In genomic region chr5:74288038-74288437, GRCh38 we compare ENCODE assay signal across 1 cellular context.
TF ChIP-seq lines count a peak whose summit lies in the region.

No MANE protein-coding gene starts in this region.

TF ChIP-seq in HepG2, 621 proteins besides CTCF, POLR2A, EP300 and RAD21 (continued from another document):
- TF ChIP-seq, protein P1, sequence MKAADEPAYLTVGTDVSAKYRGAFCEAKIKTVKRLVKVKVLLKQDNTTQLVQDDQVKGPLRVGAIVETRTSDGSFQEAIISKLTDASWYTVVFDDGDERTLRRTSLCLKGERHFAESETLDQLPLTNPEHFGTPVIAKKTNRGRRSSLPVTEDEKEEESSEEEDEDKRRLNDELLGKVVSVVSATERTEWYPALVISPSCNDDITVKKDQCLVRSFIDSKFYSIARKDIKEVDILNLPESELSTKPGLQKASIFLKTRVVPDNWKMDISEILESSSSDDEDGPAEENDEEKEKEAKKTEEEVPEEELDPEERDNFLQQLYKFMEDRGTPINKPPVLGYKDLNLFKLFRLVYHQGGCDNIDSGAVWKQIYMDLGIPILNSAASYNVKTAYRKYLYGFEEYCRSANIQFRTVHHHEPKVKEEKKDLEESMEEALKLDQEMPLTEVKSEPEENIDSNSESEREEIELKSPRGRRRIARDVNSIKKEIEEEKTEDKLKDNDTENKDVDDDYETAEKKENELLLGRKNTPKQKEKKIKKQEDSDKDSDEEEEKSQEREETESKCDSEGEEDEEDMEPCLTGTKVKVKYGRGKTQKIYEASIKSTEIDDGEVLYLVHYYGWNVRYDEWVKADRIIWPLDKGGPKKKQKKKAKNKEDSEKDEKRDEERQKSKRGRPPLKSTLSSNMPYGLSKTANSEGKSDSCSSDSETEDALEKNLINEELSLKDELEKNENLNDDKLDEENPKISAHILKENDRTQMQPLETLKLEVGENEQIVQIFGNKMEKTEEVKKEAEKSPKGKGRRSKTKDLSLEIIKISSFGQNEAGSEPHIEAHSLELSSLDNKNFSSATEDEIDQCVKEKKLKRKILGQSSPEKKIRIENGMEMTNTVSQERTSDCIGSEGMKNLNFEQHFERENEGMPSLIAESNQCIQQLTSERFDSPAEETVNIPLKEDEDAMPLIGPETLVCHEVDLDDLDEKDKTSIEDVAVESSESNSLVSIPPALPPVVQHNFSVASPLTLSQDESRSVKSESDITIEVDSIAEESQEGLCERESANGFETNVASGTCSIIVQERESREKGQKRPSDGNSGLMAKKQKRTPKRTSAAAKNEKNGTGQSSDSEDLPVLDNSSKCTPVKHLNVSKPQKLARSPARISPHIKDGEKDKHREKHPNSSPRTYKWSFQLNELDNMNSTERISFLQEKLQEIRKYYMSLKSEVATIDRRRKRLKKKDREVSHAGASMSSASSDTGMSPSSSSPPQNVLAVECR (CRISPR knock-in tag; IDR thresholded peaks at IDR 0.05; ENCODE audit: borderline replicate concordance), result no peak
- TF ChIP-seq ZFP36L2 (CRISPR knock-in tag; IDR thresholded peaks at IDR 0.05) (no peak), ZFP41 (CRISPR knock-in tag; IDR thresholded peaks at IDR 0.05; ENCODE audit: borderline replicate concordance) (no peak), SRF (IDR thresholded peaks at IDR 0.05; ENCODE audit: low read depth, low read length) (no peak), ZBTB7B (CRISPR knock-in tag; IDR thresholded peaks at IDR 0.05) (no peak), RNF219 (CRISPR knock-in tag; IDR thresholded peaks at IDR 0.05) (no peak)
- TF ChIP-seq, protein P2, sequence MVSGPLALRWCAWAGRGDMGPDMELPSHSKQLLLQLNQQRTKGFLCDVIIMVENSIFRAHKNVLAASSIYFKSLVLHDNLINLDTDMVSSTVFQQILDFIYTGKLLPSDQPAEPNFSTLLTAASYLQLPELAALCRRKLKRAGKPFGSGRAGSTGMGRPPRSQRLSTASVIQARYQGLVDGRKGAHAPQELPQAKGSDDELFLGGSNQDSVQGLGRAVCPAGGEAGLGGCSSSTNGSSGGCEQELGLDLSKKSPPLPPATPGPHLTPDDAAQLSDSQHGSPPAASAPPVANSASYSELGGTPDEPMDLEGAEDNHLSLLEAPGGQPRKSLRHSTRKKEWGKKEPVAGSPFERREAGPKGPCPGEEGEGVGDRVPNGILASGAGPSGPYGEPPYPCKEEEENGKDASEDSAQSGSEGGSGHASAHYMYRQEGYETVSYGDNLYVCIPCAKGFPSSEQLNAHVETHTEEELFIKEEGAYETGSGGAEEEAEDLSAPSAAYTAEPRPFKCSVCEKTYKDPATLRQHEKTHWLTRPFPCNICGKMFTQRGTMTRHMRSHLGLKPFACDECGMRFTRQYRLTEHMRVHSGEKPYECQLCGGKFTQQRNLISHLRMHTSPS (CRISPR knock-in tag; IDR thresholded peaks at IDR 0.05; ENCODE audit: low read depth), result no peak
TF ChIP-seq in HepG2: peak in this region for 0.
